11 cellular contexts compared by ENCODE assay signal in genomic region chr13:110250258-110250891, GRCh38. TPM values are rescaled to one million over a fixed set of nuclear protein-coding genes. Genes with fewer than 3 reads are reported as not detected.
DNase-seq lines count a peak whose midpoint lies in the region; ATAC-seq and TF ChIP-seq lines count a peak whose summit lies in the region.
"Had no signal": no experiment of that assay in that cellular context is flagged by ENCODE, and none has a peak within 500 bp of the region (broad histone marks: within the 10 kb centered on the region; RNA-seq: fewer than 3 reads in every experiment).

No MANE protein-coding gene starts in this region.

- no peak overlapping the region for H2AFZ ChIP-seq in parathyroid adenoma

- no peak overlapping the region for H3K4me2 ChIP-seq in parathyroid adenoma (ENCODE audit: low read length)

- H3K27me3 ChIP-seq in foreskin keratinocyte (no peaks in the 10 kb centered on the region), parathyroid adenoma (ENCODE audit: control insufficient read depth, insufficient read depth, low read length) (no peaks in the 10 kb centered on the region)
- H3K27me3 ChIP-seq in naive thymus-derived CD4-positive, alpha-beta T cell (ENCODE audit: control insufficient read depth in 2 of 2, insufficient read depth in 2 of 2, low read length in 2 of 2): no peaks in the 10 kb centered on the region

- H3K9me3 ChIP-seq in parathyroid adenoma (ENCODE audit: control insufficient read depth, low read length): no peaks in the 10 kb centered on the region
- H3K9me3 ChIP-seq in naive thymus-derived CD4-positive, alpha-beta T cell (ENCODE audit: control insufficient read depth in 2 of 3, low read length in 3 of 3): peaks cover 0 to 7% (median 0%) of the 10 kb centered on the region in 3 experiments

- H3K79me2 ChIP-seq in parathyroid adenoma: no peaks in the 10 kb centered on the region

- H3K36me3 ChIP-seq in parathyroid adenoma (ENCODE audit: control insufficient read depth, insufficient read depth, low read length): no peaks in the 10 kb centered on the region
- no peaks in the 10 kb centered on the region for H3K36me3 ChIP-seq in naive thymus-derived CD4-positive, alpha-beta T cell (ENCODE audit: control insufficient read depth in 2 of 3, insufficient read depth in 3 of 3, low read length in 3 of 3)

- H3K27ac ChIP-seq in foreskin keratinocyte (no peak overlapping the region), parathyroid adenoma (peak overlapping the region; percentile 53)
- H3K27ac ChIP-seq in naive thymus-derived CD4-positive, alpha-beta T cell (ENCODE audit: low read depth, low read length): no peak overlapping the region
- H3K27ac ChIP-seq: C4-2B had no signal

- H3K9ac ChIP-seq in parathyroid adenoma: no peak overlapping the region

- DNase-seq in AG10803 (ENCODE audit: low read depth) (peak; percentile 75), amniotic epithelial cell (ENCODE audit: low read depth) (peak; percentile 85), foreskin keratinocyte (no peak), NCI-H1417 treated with DMSO at 0.1 percent for 48 hours (lab: John Stamatoyannopoulos, UW) (no peak), cerebellar cortex (ENCODE audit: low spot score) (no peak)
- no peak for DNase-seq in naive thymus-derived CD4-positive, alpha-beta T cell
- DNase-seq: NCI-H526 treated with DMSO at 0.1 percent for 48 hours had no signal

- no peaks in the 10 kb centered on the region for H3K36me3 Mint-ChIP-seq in naive thymus-derived CD4-positive, alpha-beta T cell

- H3K9me3 Mint-ChIP-seq in naive thymus-derived CD4-positive, alpha-beta T cell: peaks cover 0 to 10% (median 2%) of the 10 kb centered on the region in 11 donors

- H3K27me3 Mint-ChIP-seq in naive thymus-derived CD4-positive, alpha-beta T cell: peaks cover 0 to 29% (median 12%) of the 10 kb centered on the region in 5 donors

- no peak overlapping the region for H3K4me3 ChIP-seq in AG10803 (ENCODE audit: low read length)
- H3K4me3 ChIP-seq in parathyroid adenoma (ENCODE audit: low read depth, low read length): no peak overlapping the region
- no peak overlapping the region for H3K4me3 ChIP-seq in naive thymus-derived CD4-positive, alpha-beta T cell (ENCODE audit: low read length)

- POLR2A ChIA-PET in naive thymus-derived CD4-positive, alpha-beta T cell (lab: Charles Lee): no interaction called here

- no peak overlapping the region for H3K4me3 Mint-ChIP-seq in naive thymus-derived CD4-positive, alpha-beta T cell

- H3K4me1 ChIP-seq in foreskin keratinocyte: peaks cover 10% of the 10 kb centered on the region
- no peaks in the 10 kb centered on the region for H3K4me1 ChIP-seq in parathyroid adenoma
- H3K4me1 ChIP-seq in naive thymus-derived CD4-positive, alpha-beta T cell (ENCODE audit: control insufficient read depth in 2 of 2, insufficient read depth in 2 of 2, low read length in 2 of 2): no peaks in the 10 kb centered on the region

- ATAC-seq in foreskin keratinocyte: peak; percentile 57
- no peak for ATAC-seq in naive thymus-derived CD4-positive, alpha-beta T cell
- ATAC-seq in HG03139 (IDR thresholded peaks at IDR 0.05; ENCODE audit: unreplicated experiment): no peak
- ATAC-seq: HCT116 had no signal

- TF ChIP-seq CTCF in AG10803 (conservative IDR thresholded peaks at IDR 0.05; ENCODE audit: low read length): no peak
- TF ChIP-seq CTCF in foreskin keratinocyte (conservative IDR thresholded peaks at IDR 0.05): no peak
- no peak for TF ChIP-seq CTCF in parathyroid adenoma (IDR thresholded peaks at IDR 0.05)

- intact Hi-C loops in naive thymus-derived CD4-positive, alpha-beta T cell (cut with micrococcal nuclease): no loop called here

- peaks cover 0 to 3% (median 0%) of the 10 kb centered on the region in 7 donors for H3K4me1 Mint-ChIP-seq in naive thymus-derived CD4-positive, alpha-beta T cell

- CTCF ChIA-PET in naive thymus-derived CD4-positive, alpha-beta T cell (lab: Charles Lee): no interaction called here

- no peak overlapping the region for H3K27ac Mint-ChIP-seq in naive thymus-derived CD4-positive, alpha-beta T cell

RNA-seq across cellular contexts. Expression of gene COL4A1, which starts 56.6 kb away (rescaled TPM):
- total RNA-seq in foreskin keratinocyte: 46.0 and 80.9 TPM in 2 replicates
- polyA plus RNA-seq in foreskin keratinocyte: 23.6 and 36.1 TPM in 2 replicates
- under 1 TPM in 1 of 5 experiments, not detected in 4; 0.24 TPM for total RNA-seq in naive thymus-derived CD4-positive, alpha-beta T cell
- not detected for polyA plus RNA-seq in naive thymus-derived CD4-positive, alpha-beta T cell

RNA-seq across cellular contexts. Expression of gene COL4A2, which starts 56.7 kb away (rescaled TPM):
- total RNA-seq in foreskin keratinocyte: 126 and 178 TPM in 2 replicates
- polyA plus RNA-seq in foreskin keratinocyte: 93.6 and 135 TPM in 2 replicates
- total RNA-seq in naive thymus-derived CD4-positive, alpha-beta T cell: under 1 TPM in 1 of 5 experiments, not detected in 4; 0.05 TPM
- polyA plus RNA-seq in naive thymus-derived CD4-positive, alpha-beta T cell: not detected

Comparison
In these comparisons a context has a peak if more than half of its experiments do, and no peak if none do; other contexts are left out.
1. DNase-seq: peak in AG10803 (single experiment) and amniotic epithelial cell (single experiment); none in foreskin keratinocyte (0 of 2), naive thymus-derived CD4-positive, alpha-beta T cell (0 of 9), NCI-H1417 treated with DMSO at 0.1 percent for 48 hours (single experiment) and cerebellar cortex (single experiment).
2. RNA of gene COL4A1, which starts 56.6 kb away (total RNA-seq): 46.0 to 80.9 TPM in foreskin keratinocyte; 0.24 TPM in naive thymus-derived CD4-positive, alpha-beta T cell; every median in the first group is over 10 times any median in the second.
3. RNA of gene COL4A2, which starts 56.7 kb away (total RNA-seq): 126 to 178 TPM in foreskin keratinocyte; 0.05 TPM in naive thymus-derived CD4-positive, alpha-beta T cell; every median in the first group is over 10 times any median in the second.